Comparison of ENCODE assay signal across 9 cellular contexts in the genomic region with DNA sequence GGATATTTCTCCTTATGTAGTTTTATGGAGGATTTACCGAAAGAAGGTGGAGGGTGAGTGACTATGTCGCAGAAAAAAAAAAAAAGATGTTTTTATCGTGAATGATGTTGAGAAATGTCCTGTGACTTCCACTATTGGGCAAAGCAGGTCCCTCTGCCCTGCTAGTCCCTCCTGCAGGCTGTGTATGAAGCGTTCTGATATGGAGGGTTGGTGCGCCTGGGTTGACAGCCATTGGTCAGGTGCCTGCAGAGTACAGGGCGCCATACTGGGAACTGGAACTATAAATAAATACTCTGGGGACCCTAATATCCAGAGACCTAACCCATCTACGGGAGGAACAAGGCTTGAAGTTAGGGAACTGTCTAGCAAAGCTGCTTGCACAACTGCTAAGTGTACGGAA. TPM values are rescaled to one million over a fixed set of nuclear protein-coding genes. Genes with fewer than 3 reads are reported as not detected.
DNase-seq lines count a peak whose midpoint lies in the region; ATAC-seq and TF ChIP-seq lines count a peak whose summit lies in the region.
"Had no signal": no experiment of that assay in that cellular context is flagged by ENCODE, and none has a peak within 500 bp of the region (broad histone marks: within the 10 kb centered on the region; RNA-seq: fewer than 3 reads in every experiment).

No MANE protein-coding gene starts in this region.

- intact Hi-C loops in PC-3 (cut with micrococcal nuclease): no loop called here
- intact Hi-C loops in gastrocnemius medialis (cut with DNase I; ENCODE audit: low total_unique reads): no loop called here

- H3K36me3 ChIP-seq in PC-3 (ENCODE audit: low read depth, low read length) (no peaks in the 10 kb centered on the region), gastrocnemius medialis (no peaks in the 10 kb centered on the region)

- CTCF ChIA-PET in PC-3 (lab: Charles Lee): no interaction called here

- no peak for ATAC-seq in PC-3
- no peak for ATAC-seq in effector memory CD8-positive, alpha-beta T cell (replicated peaks)
- no peak for ATAC-seq in gastrocnemius medialis
- no peak for ATAC-seq in HG02678 (IDR thresholded peaks at IDR 0.05; ENCODE audit: unreplicated experiment)

- H3K9me3 Mint-ChIP-seq in effector memory CD8-positive, alpha-beta T cell: no peaks in the 10 kb centered on the region

- H3K27me3 ChIP-seq in PC-3 (ENCODE audit: low read length) (no peaks in the 10 kb centered on the region), gastrocnemius medialis (peaks cover 10 to 23% (median 11%) of the 10 kb centered on the region in 3 donors)

- H3K4me3 Mint-ChIP-seq in effector memory CD8-positive, alpha-beta T cell: peak overlapping the region; percentile 86 to 89

- H3K9me2 ChIP-seq in PC-3 (replicated peaks; ENCODE audit: low read length): no peaks in the 10 kb centered on the region

- H3K4me1 ChIP-seq in PC-3 (ENCODE audit: insufficient read depth, low read length) (peaks cover 11% of the 10 kb centered on the region; the same call in 1 of the 2 replicates), gastrocnemius medialis (peaks cover 6 to 10% of the 10 kb centered on the region in 2 donors)

- H3K9me3 ChIP-seq in PC-3 (ENCODE audit: low read length) (no peaks in the 10 kb centered on the region), gastrocnemius medialis (no peaks in the 10 kb centered on the region)

- no peak for DNase-seq in PC-3
- DNase-seq in effector memory CD8-positive, alpha-beta T cell: no peak
- no peak for DNase-seq in gastrocnemius medialis
- no peak for DNase-seq in NCI-H146 treated with DMSO at 0.1 percent for 48 hours (lab: John Stamatoyannopoulos, UW; ENCODE audit: unreplicated experiment)
- no peak for DNase-seq in globus pallidus (ENCODE audit: low spot score)
- DNase-seq in NCI-H1105 treated with DMSO at 0.1 percent for 48 hours (lab: John Stamatoyannopoulos, UW): no peak
- DNase-seq: KG1 had no signal

- in situ Hi-C loops in gastrocnemius medialis (cut with MboI; ENCODE audit: low sequenced_read_pairs in 4 of 4): no loop called here

- TSS peak; percentile 28 for BruUV-seq in PC-3 (replicated peaks; lab: Mats Ljungman, UMichigan)

- H4K20me1 ChIP-seq in PC-3 (ENCODE audit: low read length): no peaks in the 10 kb centered on the region

- TF ChIP-seq CTCF in PC-3 (conservative IDR thresholded peaks at IDR 0.05; ENCODE audit: low read depth, low read length) (no peak), gastrocnemius medialis (IDR thresholded peaks at IDR 0.05 in 4 of 5, conservative IDR thresholded peaks at IDR 0.05 in 1 of 5) (no peak)

- H2AFZ ChIP-seq in PC-3 (ENCODE audit: low read length): no peak overlapping the region

- POLR2A ChIA-PET in PC-3 (lab: Charles Lee; ENCODE audit: unreplicated experiment): no interaction called here

- H3K4me3 ChIP-seq in GM08714 (ENCODE audit: low read length): peak overlapping the region; percentile 84; the same call in 1 of the 2 replicates
- H3K4me3 ChIP-seq in PC-3 (ENCODE audit: low read length): peak overlapping the region; percentile 85
- H3K4me3 ChIP-seq in gastrocnemius medialis: peak overlapping the region; percentile 72 to 90 (median 78)

- H3K27me3 Mint-ChIP-seq in effector memory CD8-positive, alpha-beta T cell: no peaks in the 10 kb centered on the region

- TF ChIP-seq POLR2A in gastrocnemius medialis (IDR thresholded peaks at IDR 0.05): no peak

- H3F3A ChIP-seq in PC-3 (ENCODE audit: low read length, unreplicated experiment): no peaks in the 10 kb centered on the region

- no peak overlapping the region for H3K9ac ChIP-seq in PC-3 (ENCODE audit: low read length)

- peak overlapping the region; percentile 77 to 86 for H3K27ac Mint-ChIP-seq in effector memory CD8-positive, alpha-beta T cell

- H3K36me3 Mint-ChIP-seq in effector memory CD8-positive, alpha-beta T cell (ENCODE audit: insufficient read depth): peaks cover 34% of the 10 kb centered on the region

- peaks cover 42 to 49% of the 10 kb centered on the region in 2 donors for H3K4me1 Mint-ChIP-seq in effector memory CD8-positive, alpha-beta T cell (ENCODE audit: low read depth in 2 of 2)

- H3K4me2 ChIP-seq in PC-3 (ENCODE audit: low read length): peak overlapping the region; percentile 90

- H3K79me2 ChIP-seq in PC-3 (ENCODE audit: low read length): peaks cover 30% of the 10 kb centered on the region

- no peak overlapping the region for H3K27ac ChIP-seq in PC-3 (ENCODE audit: low read length)
- peak overlapping the region in 1 of 4 donors; percentile 68 for H3K27ac ChIP-seq in gastrocnemius medialis

RNA-seq across cellular contexts. Expression of a gene that starts 1.5 kb away (rescaled TPM):
- total RNA-seq in PC-3 (2014; rRNA removed): 5.9 and 8.9 TPM in 2 replicates
- 1 to 10 TPM; 1.4 to 3.9 (median 3.6) TPM for total RNA-seq in gastrocnemius medialis

RNA-seq across cellular contexts. Expression of a gene that starts 34.9 kb away (rescaled TPM):
- total RNA-seq in PC-3 (2014; rRNA removed) (0.11 and 0.12 TPM in 2 replicates), gastrocnemius medialis (under 1 TPM; 0.17 to 0.29 (median 0.24) TPM)
